Comparison of ENCODE assay signal across 24 cellular contexts in the genomic region with DNA sequence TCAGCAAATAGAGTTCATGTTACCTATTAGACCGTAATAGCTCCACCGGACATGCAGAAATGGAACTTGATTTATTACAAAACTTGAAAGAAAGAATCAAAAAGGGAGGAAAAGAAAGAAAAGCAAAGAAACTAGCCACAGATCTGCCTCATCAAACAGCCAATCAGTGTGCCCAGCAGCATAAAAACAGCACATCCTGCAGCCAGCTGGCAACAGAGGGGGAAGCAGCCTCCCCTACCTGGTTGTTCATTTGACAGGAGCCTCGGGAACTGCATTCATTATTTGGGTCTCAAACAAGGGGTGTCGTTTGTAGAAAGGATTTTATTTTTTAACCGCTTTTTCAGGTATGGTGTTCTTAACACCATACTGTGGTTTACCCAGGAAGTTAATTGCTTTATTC.
"Had no signal": no experiment of that assay in that cellular context is flagged by ENCODE, and none has a peak within 500 bp of the region (broad histone marks: within the 10 kb centered on the region; RNA-seq: fewer than 3 reads in every experiment).

No MANE protein-coding gene starts in this region.

- H3K27ac ChIP-seq: epithelial cell of prostate, lower lobe of right lung, thoracic aorta, upper lobe of right lung had no signal

- FAIRE-seq: colon, islet of Langerhans had no signal

- H3K27me3 Mint-ChIP-seq: activated naive CD8-positive, alpha-beta T cell had no signal

- H3K27ac Mint-ChIP-seq: activated CD4-positive, alpha-beta T cell treated with anti-CD3 and anti-CD28 coated beads, Interleukin-2, amount 10 ng/mL, durations not matched to agents 7 days and 5 days; activated naive CD8-positive, alpha-beta T cell; brain; endodermal cell; nephron; stimulated activated naive B cell treated with anti-CD40 and anti-IgM and Interleukin-4, amounts not matched to agents 10 μg/mL and 1 μg/mL and 100 μg/mL, for 72 hours; T-helper 1 cell treated with Interleukin-12 subunit alpha and Interleukin-12 subunit beta and Interleukin-4 antibody, amounts not matched to agents 30 μg/mL and 1 μg/mL, for 36 hours had no signal

- DNase-seq: activated CD4-positive, alpha-beta T cell treated with anti-CD3 and anti-CD28 coated beads, Interleukin-2, amount 10 ng/mL, durations not matched to agents 7 days and 5 days; activated CD8-positive, alpha-beta memory T cell treated with anti-CD3 and anti-CD28 coated beads for 24 hours; activated CD8-positive, alpha-beta memory T cell treated with anti-CD3 and anti-CD28 coated beads, Interleukin-2, amount 50 U/mL, for 48 hours; activated effector memory CD4-positive, alpha-beta T cell treated with Interleukin-2 at 50 U/mL for 16 hours; activated T-cell treated with anti-CD3 and anti-CD28 coated beads, Interleukin-2, amount 50 U/mL, for 48 hours; central memory CD4-positive, alpha-beta T cell; foreskin melanocyte; glutamatergic neuron; hippocampal formation; left cardiac atrium; lower lobe of right lung; stimulated activated naive B cell treated with anti-CD40 and anti-IgM and Interleukin-4, amounts not matched to agents 10 μg/mL and 1 μg/mL and 100 μg/mL, for 72 hours; upper lobe of right lung had no signal

- H3K4me1 ChIP-seq: lower lobe of right lung, upper lobe of right lung had no signal

- H3K9me3 ChIP-seq: lower lobe of right lung, thoracic aorta, upper lobe of right lung had no signal

- H3K4me3 Mint-ChIP-seq: activated CD4-positive, alpha-beta T cell treated with anti-CD3 and anti-CD28 coated beads, Interleukin-2, amount 10 ng/mL, durations not matched to agents 7 days and 5 days; activated naive CD8-positive, alpha-beta T cell; brain; endodermal cell; nephron; stimulated activated naive B cell treated with anti-CD40 and anti-IgM and Interleukin-4, amounts not matched to agents 10 μg/mL and 1 μg/mL and 100 μg/mL, for 72 hours; T-helper 1 cell treated with Interleukin-12 subunit alpha and Interleukin-12 subunit beta and Interleukin-4 antibody, amounts not matched to agents 30 μg/mL and 1 μg/mL, for 36 hours had no signal

- H3K9me3 Mint-ChIP-seq: activated CD4-positive, alpha-beta T cell treated with anti-CD3 and anti-CD28 coated beads, Interleukin-2, amount 10 ng/mL, durations not matched to agents 7 days and 5 days; endodermal cell; nephron; stimulated activated naive B cell treated with anti-CD40 and anti-IgM and Interleukin-4, amounts not matched to agents 10 μg/mL and 1 μg/mL and 100 μg/mL, for 72 hours; T-helper 1 cell treated with Interleukin-12 subunit alpha and Interleukin-12 subunit beta and Interleukin-4 antibody, amounts not matched to agents 30 μg/mL and 1 μg/mL, for 36 hours had no signal

- H3K36me3 Mint-ChIP-seq: activated naive CD8-positive, alpha-beta T cell; brain had no signal

- H3K36me3 ChIP-seq: lower lobe of right lung, thoracic aorta, upper lobe of right lung had no signal

- ATAC-seq: activated CD4-positive, CD25-positive, alpha-beta regulatory T cell treated with anti-CD3 and anti-CD28 coated beads, Interleukin-2, amount 50 U/mL, for 24 hours; left cardiac atrium; lower lobe of right lung; sciatic nerve; stimulated activated naive B cell treated with anti-CD40 and anti-IgM and Interleukin-4, amounts not matched to agents 10 μg/mL and 1 μg/mL and 100 μg/mL, for 72 hours; upper lobe of right lung had no signal

- H3K4me3 ChIP-seq: lower lobe of right lung, thoracic aorta, upper lobe of right lung had no signal
